ENCODE assay signal across 13 cellular contexts in genomic region chr3:127749361-127749760, GRCh38.
DNase-seq lines count a peak whose midpoint lies in the region; ATAC-seq and TF ChIP-seq lines count a peak whose summit lies in the region.
"Had no signal": no experiment of that assay in that cellular context is flagged by ENCODE, and none has a peak within 500 bp of the region (broad histone marks: within the 10 kb centered on the region; RNA-seq: fewer than 3 reads in every experiment).

No MANE protein-coding gene starts in this region.

- no peaks in the 10 kb centered on the region for H3K9me3 Mint-ChIP-seq in naive thymus-derived CD4-positive, alpha-beta T cell

- TF ChIP-seq POLR2A in sigmoid colon (IDR thresholded peaks at IDR 0.05): no peak

- ATAC-seq in PC-3 (no peak), GM21526 (IDR thresholded peaks at IDR 0.05; ENCODE audit: low FRiP score, unreplicated experiment) (no peak)
- no peak for ATAC-seq in naive thymus-derived CD4-positive, alpha-beta T cell

- H3K9me3 ChIP-seq in PC-3 (ENCODE audit: low read length): no peaks in the 10 kb centered on the region
- no peaks in the 10 kb centered on the region for H3K9me3 ChIP-seq in sigmoid colon
- no peaks in the 10 kb centered on the region for H3K9me3 ChIP-seq in naive thymus-derived CD4-positive, alpha-beta T cell (ENCODE audit: control insufficient read depth in 2 of 3, low read length in 3 of 3)
- H3K9me3 ChIP-seq: HAP-1, prostate gland had no signal

- CTCF ChIA-PET in PC-3 (lab: Charles Lee): no interaction called here
- CTCF ChIA-PET in naive thymus-derived CD4-positive, alpha-beta T cell (lab: Charles Lee): no interaction called here

- peak; percentile 49 for DNase-seq in EH (ENCODE audit: low read depth)
- no peak for DNase-seq in PC-3
- no peak for DNase-seq in dorsolateral prefrontal cortex
- DNase-seq in sigmoid colon: no peak
- no peak for DNase-seq in naive thymus-derived CD4-positive, alpha-beta T cell
- DNase-seq in dedifferentiated amniotic fluid mesenchymal stem cell (ENCODE audit: extremely low spot score): no peak
- no peak for DNase-seq in NCI-H524 (lab: John Stamatoyannopoulos, UW)
- DNase-seq: stimulated activated CD4-positive, alpha-beta T cell treated with anti-CD3 and anti-CD28 coated beads, Interleukin-4, amount 100 ng/mL, for 1 hour; stimulated activated naive CD4-positive, alpha-beta T cell; T-helper 2 cell had no signal

- POLR2A ChIA-PET in PC-3 (lab: Charles Lee; ENCODE audit: unreplicated experiment): interaction anchor here (0.7 kb wide), 1 partner anchor 55 kb away, joined by 3 read pairs; no protein-coding TSS in a partner anchor
- POLR2A ChIA-PET in naive thymus-derived CD4-positive, alpha-beta T cell (lab: Charles Lee): no interaction called here

- H3K27me3 Mint-ChIP-seq in naive thymus-derived CD4-positive, alpha-beta T cell: peaks cover 0 to 31% (median 7%) of the 10 kb centered on the region in 5 donors

- peaks cover 11% of the 10 kb centered on the region; the same call in 1 of the 2 replicates for H3K79me2 ChIP-seq in PC-3 (ENCODE audit: low read length)

- no peak for TF ChIP-seq EP300 in sigmoid colon (IDR thresholded peaks at IDR 0.05)

- BruUV-seq in PC-3 (replicated peaks; lab: Mats Ljungman, UMichigan): no TSS peak

- no peak for TF ChIP-seq CTCF in PC-3 (conservative IDR thresholded peaks at IDR 0.05; ENCODE audit: low read depth, low read length)
- no peak for TF ChIP-seq CTCF in dorsolateral prefrontal cortex (IDR thresholded peaks at IDR 0.05 in 54 of 56, conservative IDR thresholded peaks at IDR 0.05 in 2 of 56; ENCODE audit: low read depth in 1 of 56, partially characterized antibody in 56 of 56)
- TF ChIP-seq CTCF in sigmoid colon (IDR thresholded peaks at IDR 0.05): no peak

- H3K27ac ChIP-seq in PC-3 (ENCODE audit: low read length) (peak overlapping the region; percentile 95), dorsolateral prefrontal cortex (peak overlapping the region in 42 of 59 donors; percentile 2 to 86 (median 56)), sigmoid colon (peak overlapping the region; percentile 60 to 74 (median 68))
- H3K27ac ChIP-seq in naive thymus-derived CD4-positive, alpha-beta T cell (ENCODE audit: low read depth, low read length): no peak overlapping the region

- peaks cover 0 to 7% (median 4%) of the 10 kb centered on the region in 7 donors for H3K4me1 Mint-ChIP-seq in naive thymus-derived CD4-positive, alpha-beta T cell

- H3K27ac Mint-ChIP-seq in naive thymus-derived CD4-positive, alpha-beta T cell: no peak overlapping the region

- H3K4me2 ChIP-seq in PC-3 (ENCODE audit: low read length): peak overlapping the region; percentile 66

- H2AFZ ChIP-seq in PC-3 (ENCODE audit: low read length): no peak overlapping the region

- H3K4me3 ChIP-seq in PC-3 (ENCODE audit: low read length) (no peak overlapping the region), dorsolateral prefrontal cortex (no peak overlapping the region), sigmoid colon (no peak overlapping the region)
- no peak overlapping the region for H3K4me3 ChIP-seq in naive thymus-derived CD4-positive, alpha-beta T cell (ENCODE audit: low read length)
- H3K4me3 ChIP-seq: HAP-1, prostate gland had no signal

- H3F3A ChIP-seq in PC-3 (ENCODE audit: low read length, unreplicated experiment): peaks cover 9% of the 10 kb centered on the region

- no peaks in the 10 kb centered on the region for H3K36me3 Mint-ChIP-seq in naive thymus-derived CD4-positive, alpha-beta T cell

- intact Hi-C loops in PC-3 (cut with micrococcal nuclease) (loop anchor here (2.0 to 5.0 kb wide), 3 partner anchors 49 to 213 kb away; partner anchors contain the start of gene MGLL), dorsolateral prefrontal cortex (cut with DNase I) (no loop called here), sigmoid colon (cut with DNase I) (no loop called here)
- intact Hi-C loops in naive thymus-derived CD4-positive, alpha-beta T cell (cut with micrococcal nuclease): no loop called here

- no peaks in the 10 kb centered on the region for H4K20me1 ChIP-seq in PC-3 (ENCODE audit: low read length)

- WGBS in sigmoid colon, 2 donors: 86 to 94% methylated on average over 3 of the region's 3 CpGs

- H3K4me1 ChIP-seq in PC-3 (ENCODE audit: insufficient read depth, low read length) (peaks cover 58% of the 10 kb centered on the region), sigmoid colon (peaks cover 0 to 56% (median 38%) of the 10 kb centered on the region in 4 donors)
- H3K4me1 ChIP-seq in naive thymus-derived CD4-positive, alpha-beta T cell (ENCODE audit: control insufficient read depth in 2 of 2, insufficient read depth in 2 of 2, low read length in 2 of 2): no peaks in the 10 kb centered on the region
- H3K4me1 ChIP-seq: HAP-1 had no signal

- H3K27me3 ChIP-seq in PC-3 (ENCODE audit: low read length): no peaks in the 10 kb centered on the region
- H3K27me3 ChIP-seq in dorsolateral prefrontal cortex: no peaks in the 10 kb centered on the region
- H3K27me3 ChIP-seq in sigmoid colon: no peaks in the 10 kb centered on the region
- H3K27me3 ChIP-seq in naive thymus-derived CD4-positive, alpha-beta T cell (ENCODE audit: control insufficient read depth in 2 of 2, insufficient read depth in 2 of 2, low read length in 2 of 2): no peaks in the 10 kb centered on the region

- H3K9me2 ChIP-seq in PC-3 (replicated peaks; ENCODE audit: low read length): no peaks in the 10 kb centered on the region

- no peak overlapping the region; the same call in 1 of the 2 replicates for H3K9ac ChIP-seq in PC-3 (ENCODE audit: low read length)

- no peak overlapping the region for H3K4me3 Mint-ChIP-seq in naive thymus-derived CD4-positive, alpha-beta T cell

- H3K36me3 ChIP-seq in PC-3 (ENCODE audit: low read depth, low read length) (peaks cover 4% of the 10 kb centered on the region; the same call in 1 of the 2 replicates), sigmoid colon (no peaks in the 10 kb centered on the region)
- no peaks in the 10 kb centered on the region for H3K36me3 ChIP-seq in naive thymus-derived CD4-positive, alpha-beta T cell (ENCODE audit: control insufficient read depth in 2 of 3, insufficient read depth in 3 of 3, low read length in 3 of 3)
- H3K36me3 ChIP-seq: HAP-1, prostate gland had no signal
